In the genomic region with DNA sequence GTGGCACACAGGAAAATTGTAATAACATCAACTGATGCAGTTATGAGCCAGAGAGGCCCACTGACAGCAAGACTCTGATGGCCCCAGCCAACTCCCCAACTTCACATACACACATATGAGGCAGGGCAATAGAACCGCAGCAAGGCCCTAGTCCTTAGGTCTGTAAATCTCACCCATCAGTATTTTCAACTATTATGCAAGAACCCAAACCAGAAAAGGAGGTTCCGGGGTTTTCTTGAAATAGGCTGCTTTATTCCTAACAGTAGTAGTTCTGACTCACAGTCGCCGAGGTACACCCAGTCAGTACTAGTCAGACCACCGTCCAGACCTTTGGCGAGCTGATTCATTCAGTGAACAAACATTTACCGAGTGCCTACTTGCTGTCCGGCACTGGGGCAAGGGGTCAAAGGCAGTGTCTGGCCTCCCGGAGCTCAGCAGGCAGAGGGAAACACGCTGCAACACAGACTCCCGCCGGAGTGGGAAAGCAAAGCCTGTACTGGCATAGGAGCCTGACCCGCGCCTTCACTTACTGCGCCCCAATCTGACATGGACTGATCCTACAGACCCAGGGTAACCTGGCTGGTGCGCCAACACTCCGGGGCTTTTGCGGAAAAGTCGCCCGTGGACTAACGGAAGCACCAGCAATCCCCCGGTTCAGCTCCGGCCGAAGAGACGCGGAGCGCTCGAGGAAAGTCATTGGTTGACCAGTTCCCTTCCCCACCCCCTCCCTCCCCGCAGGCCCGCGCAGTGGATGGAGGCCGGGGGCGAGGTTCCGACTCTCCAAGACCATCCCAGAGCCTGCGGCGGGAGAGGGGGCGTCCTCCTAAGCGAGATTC, we compare ENCODE assay signal across 8 cellular contexts. TPM values are rescaled to one million over a fixed set of nuclear protein-coding genes. Genes with fewer than 3 reads are reported as not detected.
DNase-seq lines count a peak whose midpoint lies in the region; ATAC-seq and TF ChIP-seq lines count a peak whose summit lies in the region.

No MANE protein-coding gene starts in this region.

- H3K79me2 ChIP-seq in Karpas-422 (ENCODE audit: low read length) = no peaks in the 10 kb centered on the region

- H3K9me3 ChIP-seq in right lobe of liver (no peaks in the 10 kb centered on the region), transverse colon (no peaks in the 10 kb centered on the region), Karpas-422 (ENCODE audit: low read length) (no peaks in the 10 kb centered on the region)

- peak; percentile 83 to 92 (median 88) for ATAC-seq in right lobe of liver
- no peak for ATAC-seq in GM18858 (IDR thresholded peaks at IDR 0.05; ENCODE audit: unreplicated experiment)

- no peaks in the 10 kb centered on the region for H3K27me3 ChIP-seq in right lobe of liver
- peaks cover 13% of the 10 kb centered on the region for H3K27me3 ChIP-seq in transverse colon
- no peaks in the 10 kb centered on the region for H3K27me3 ChIP-seq in Karpas-422 (ENCODE audit: low read length)

- in situ Hi-C loops in transverse colon (cut with MboI; ENCODE audit: low pct_ligation_motif_present in 1 of 4, low pct_unique_long_range_greater_than_20kb in 1 of 4, low sequenced_read_pairs in 3 of 4) = no loop called here

- H3K27ac ChIP-seq in coronary artery = peak overlapping the region; percentile 33 to 78
- peak overlapping the region; percentile 43 to 72 (median 67) for H3K27ac ChIP-seq in right lobe of liver
- H3K27ac ChIP-seq in transverse colon = peak overlapping the region; percentile 84 to 90 (median 88)
- H3K27ac ChIP-seq in Karpas-422 (ENCODE audit: low read length) = no peak overlapping the region

- H3K4me3 ChIP-seq in coronary artery = peak overlapping the region; percentile 88
- H3K4me3 ChIP-seq in right lobe of liver = peak overlapping the region; percentile 59 to 76 (median 72)
- peak overlapping the region; percentile 66 to 85 (median 72) for H3K4me3 ChIP-seq in transverse colon
- H3K4me3 ChIP-seq in Karpas-422 (ENCODE audit: low read length) = no peak overlapping the region

- no peak overlapping the region for H3K9ac ChIP-seq in Karpas-422 (ENCODE audit: low read length)

- no peaks in the 10 kb centered on the region for H3K9me2 ChIP-seq in Karpas-422 (replicated peaks; ENCODE audit: insufficient read depth, low read length)

- TF ChIP-seq POLR2A in right lobe of liver (IDR thresholded peaks at IDR 0.05) (peak; percentile 67), transverse colon (IDR thresholded peaks at IDR 0.05) (peak; percentile 79)

- H3K4me1 ChIP-seq in right lobe of liver (peaks cover 0 to 24% (median 7%) of the 10 kb centered on the region in 4 donors), transverse colon (peaks cover 0 to 23% (median 10%) of the 10 kb centered on the region in 4 donors), Karpas-422 (ENCODE audit: low read length) (no peaks in the 10 kb centered on the region)

- no peak overlapping the region for H2AFZ ChIP-seq in Karpas-422 (ENCODE audit: low read length)

- no peak overlapping the region for H3K4me2 ChIP-seq in Karpas-422 (ENCODE audit: low read depth, low read length, poor library complexity, severe bottlenecking)

- no peaks in the 10 kb centered on the region for H4K20me1 ChIP-seq in Karpas-422 (ENCODE audit: insufficient read depth, low read depth, low read length)

- intact Hi-C loops in right lobe of liver (cut with DNase I) = no loop called here
- intact Hi-C loops in transverse colon (cut with DNase I; ENCODE audit: low total_unique reads) = no loop called here

- WGBS in right lobe of liver (ENCODE audit: insufficient coverage, low coverage, low lambda C conversion rate, missing lambda C conversion rate) = 17% methylated on average over 12 of the region's 38 CpGs
- 30% methylated on average over 29 of the region's 38 CpGs; no CpG with 5 or more reads in 1 of the 2 donors for WGBS in transverse colon (ENCODE audit: low coverage in 1 of 2), 2 donors

- no peaks in the 10 kb centered on the region for H3K36me3 ChIP-seq in right lobe of liver
- no peaks in the 10 kb centered on the region for H3K36me3 ChIP-seq in transverse colon
- no peaks in the 10 kb centered on the region for H3K36me3 ChIP-seq in Karpas-422 (ENCODE audit: insufficient read depth, low read length)

- DNase-seq in A172 (ENCODE audit: low spot score) = peak; percentile 87
- peak; percentile 66 for DNase-seq in HuH-7.5 (ENCODE audit: low spot score)
- DNase-seq in coronary artery (ENCODE audit: low spot score) = peak; percentile 78
- peak; percentile 86 to 92 (median 89) for DNase-seq in right lobe of liver
- peak; percentile 75 for DNase-seq in transverse colon
- no peak for DNase-seq in Karpas-422
- DNase-seq in amniotic stem cell (lab: John Stamatoyannopoulos, UW) = no peak

- TF ChIP-seq EP300 in transverse colon (IDR thresholded peaks at IDR 0.05; ENCODE audit: low read depth) = no peak

- no peak for TF ChIP-seq CTCF in coronary artery (IDR thresholded peaks at IDR 0.05)
- no peak for TF ChIP-seq CTCF in right lobe of liver (IDR thresholded peaks at IDR 0.05)
- TF ChIP-seq CTCF in transverse colon (IDR thresholded peaks at IDR 0.05) = no peak

RNA-seq across cellular contexts. Expression of gene PLEKHA7, which starts 1.3 kb away (rescaled TPM):
- 1.3 and 3.8 TPM in 2 replicates for total RNA-seq in A172 (2014; rRNA removed; shearing (Covaris generic))
- 10 to 100 TPM; 12.7 to 26.7 (median 21.5) TPM for total RNA-seq in right lobe of liver
- 100 to 1,000 TPM; 109 to 243 (median 114) TPM for total RNA-seq in transverse colon
- 4.4 and 8.8 TPM in 2 replicates for total RNA-seq in Karpas-422 (2014; rRNA removed; shearing (Covaris generic); ENCODE audit: low replicate concordance)

Comparison
In these comparisons a context has a peak if more than half of its experiments do, and no peak if none do; other contexts are left out.
1. DNase-seq: peak in A172 (single experiment), HuH-7.5 (single experiment), coronary artery (single experiment), right lobe of liver (3 of 3) and transverse colon (single experiment); none in Karpas-422 (single experiment) and amniotic stem cell (single experiment).